Comparison of ENCODE assay signal across 26 cellular contexts in the genomic region with DNA sequence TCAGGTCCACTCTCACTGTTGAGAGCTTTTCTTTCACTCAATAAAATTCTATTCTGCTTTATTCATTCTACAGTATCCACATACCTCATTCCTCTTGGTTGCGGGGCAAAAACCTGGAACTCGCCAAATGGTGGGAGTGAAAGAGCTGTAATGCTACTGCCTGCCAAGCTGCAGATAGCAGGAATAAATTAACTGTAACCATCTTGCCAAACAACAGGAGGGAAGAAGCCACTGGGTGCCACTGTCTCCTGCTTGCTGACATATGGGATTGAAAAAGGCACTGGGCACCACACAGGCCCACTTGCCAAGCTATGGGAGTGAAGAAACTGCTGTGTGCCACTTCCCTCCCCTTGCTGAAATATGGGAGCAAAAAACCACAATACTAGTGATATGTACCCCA.
A peak's percentile ranks its signal among the peaks of the same experiment; 100 is the strongest.
DNase-seq lines count a peak whose midpoint lies in the region.
"Had no signal": no experiment of that assay in that cellular context is flagged by ENCODE, and none has a peak within 500 bp of the region (broad histone marks: within the 10 kb centered on the region; RNA-seq: fewer than 3 reads in every experiment).

No MANE protein-coding gene starts in this region.

- peak; percentile 5 for DNase-seq in Ammon's horn (ENCODE audit: low spot score)
- peak; percentile 17 for DNase-seq in NCI-H446 treated with DMSO at 0.1 percent for 48 hours (lab: John Stamatoyannopoulos, UW)
- DNase-seq in occipital lobe (lab: John Stamatoyannopoulos, UW), result peak; percentile 3
- no peak for DNase-seq in inferior parietal cortex (ENCODE audit: extremely low spot score)
- DNase-seq in GDM1 (lab: John Stamatoyannopoulos, UW), result no peak
- no peak for DNase-seq in cerebellar nuclear complex (lab: John Stamatoyannopoulos, UW)
- DNase-seq: 8988T; ACHN; AML-193; BE2C; C1 segment of cervical spinal cord; Caco-2; Calu3; CD4-positive, alpha-beta memory T cell; CD4-positive, alpha-beta T cell; CD4-positive, CD25-positive, alpha-beta regulatory T cell; CD8-positive, alpha-beta memory T cell; CD8-positive, alpha-beta T cell; COR-L47; DMS 273 treated with DMSO at 0.1 percent for 48 hours; DMS153; DMS53; DMS79; DMS79 treated with DMSO at 0.1 percent for 48 hours; DND-41; EL had no signal

Comparison
In these comparisons a context has a peak if more than half of its experiments do, and no peak if none do; other contexts are left out.
1. DNase-seq: peak in Ammon's horn (single experiment), NCI-H446 treated with DMSO at 0.1 percent for 48 hours (single experiment) and occipital lobe (single experiment); none in inferior parietal cortex (single experiment), GDM1 (single experiment) and cerebellar nuclear complex (0 of 2).